ENCODE assay signal across 21 cellular contexts in the genomic region with DNA sequence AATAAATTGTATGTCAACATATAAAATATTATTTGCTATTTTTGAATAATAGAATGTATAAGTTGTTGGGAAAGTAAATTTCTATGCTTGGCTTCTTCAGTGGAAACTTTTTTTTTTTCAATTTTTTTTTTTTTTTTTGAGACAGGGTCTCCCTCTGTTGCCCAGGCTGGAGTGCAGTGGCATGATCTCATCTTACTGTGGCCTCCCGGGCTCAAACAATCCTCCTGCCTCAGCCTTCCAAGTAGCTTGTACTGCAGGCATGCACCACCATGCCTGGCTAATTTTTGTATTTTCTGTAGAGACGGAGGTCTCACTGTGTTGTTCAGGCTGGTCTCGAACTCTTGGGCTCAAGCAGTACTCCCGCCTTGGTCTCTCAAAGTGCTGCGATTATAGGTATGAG. TPM values are rescaled to one million over a fixed set of nuclear protein-coding genes. Genes with fewer than 3 reads are reported as not detected.
A peak's percentile ranks its signal among the peaks of the same experiment; 100 is the strongest.
DNase-seq lines count a peak whose midpoint lies in the region; ATAC-seq and TF ChIP-seq lines count a peak whose summit lies in the region.
"Had no signal": no experiment of that assay in that cellular context is flagged by ENCODE, and none has a peak within 500 bp of the region (broad histone marks: within the 10 kb centered on the region; RNA-seq: fewer than 3 reads in every experiment).

No MANE protein-coding gene starts in this region.

- TF ChIP-seq CTCF in HFFc6 (IDR thresholded peaks at IDR 0.05) = no peak
- TF ChIP-seq CTCF in psoas muscle (IDR thresholded peaks at IDR 0.05) = no peak

- peak overlapping the region; percentile 74 for H3K27ac Mint-ChIP-seq in activated CD4-positive, alpha-beta T cell treated with anti-CD3 and anti-CD28 coated beads for 36 hours
- peak overlapping the region; percentile 2 for H3K27ac Mint-ChIP-seq in HFFc6
- H3K27ac Mint-ChIP-seq in activated T-helper 2 cell treated with anti-CD3 and anti-CD28 coated beads, Interferon-gamma antibody, Interleukin-2, Interleukin-4, amounts not matched to agents 10 μg/mL and 5 μg/mL and 100 μg/mL, durations not matched to agents 14 hours and 24 hours and 36 hours = peak overlapping the region; percentile 35
- H3K27ac Mint-ChIP-seq: type B pancreatic cell had no signal

- peak; percentile 33 for DNase-seq in activated CD4-positive, alpha-beta T cell treated with anti-CD3 and anti-CD28 coated beads for 36 hours
- DNase-seq in activated CD4-positive, alpha-beta T cell treated with anti-CD3 and anti-CD28 coated beads, Interleukin-2, amount 50 U/mL, for 4 hours = no peak
- DNase-seq in HFFc6 (no peak), psoas muscle (no peak)
- no peak for DNase-seq in activated T-helper 2 cell treated with anti-CD3 and anti-CD28 coated beads, Interferon-gamma antibody, Interleukin-2, Interleukin-4, amounts not matched to agents 10 μg/mL and 5 μg/mL and 100 μg/mL, durations not matched to agents 14 hours and 24 hours and 36 hours (ENCODE audit: low spot score)
- DNase-seq in activated CD4-positive, alpha-beta T cell treated with anti-CD3 and anti-CD28 coated beads for 48 hours = no peak
- DNase-seq in central memory CD4-positive, alpha-beta T cell = no peak
- DNase-seq: activated CD8-positive, alpha-beta memory T cell treated with anti-CD3 and anti-CD28 coated beads, Interleukin-2, amount 50 U/mL, for 4 hours; amygdala; DMS79; left cardiac atrium; mucosa of descending colon; NCI-H2081; NCI-H526; PC-9; stimulated activated CD4-positive, alpha-beta T cell treated with anti-CD3 and anti-CD28 coated beads, Interleukin-2, amount 100 ng/mL, for 48 hours; stimulated activated CD8-positive, alpha-beta memory T cell treated with anti-CD3 and anti-CD28 coated beads, Interleukin-4, amount 100 ng/mL, for 48 hours had no signal

- no peaks in the 10 kb centered on the region for H3K9me3 ChIP-seq in psoas muscle
- H3K9me3 ChIP-seq: mucosa of descending colon, SJSA1 had no signal

- H3K36me3 Mint-ChIP-seq in activated CD4-positive, alpha-beta T cell treated with anti-CD3 and anti-CD28 coated beads for 36 hours (ENCODE audit: low read depth) = peaks cover 11% of the 10 kb centered on the region
- H3K36me3 Mint-ChIP-seq in HFFc6 (ENCODE audit: low read depth) = peaks cover 9% of the 10 kb centered on the region
- peaks cover 11% of the 10 kb centered on the region for H3K36me3 Mint-ChIP-seq in activated T-helper 2 cell treated with anti-CD3 and anti-CD28 coated beads, Interferon-gamma antibody, Interleukin-2, Interleukin-4, amounts not matched to agents 10 μg/mL and 5 μg/mL and 100 μg/mL, durations not matched to agents 14 hours and 24 hours and 36 hours (ENCODE audit: low read depth)

- peak overlapping the region; percentile 1 for H3K4me3 ChIP-seq in psoas muscle
- H3K4me3 ChIP-seq: BLaER1 treated with 17β-estradiol and CSF1 and Interleukin-3, amounts not matched to agents 10 nM and 100 nM; mucosa of descending colon; PC-9; SJSA1 had no signal

- H3K4me1 Mint-ChIP-seq in activated CD4-positive, alpha-beta T cell treated with anti-CD3 and anti-CD28 coated beads for 36 hours = peaks cover 77% of the 10 kb centered on the region
- peaks cover 83% of the 10 kb centered on the region for H3K4me1 Mint-ChIP-seq in HFFc6 (ENCODE audit: low read depth)
- peaks cover 65% of the 10 kb centered on the region for H3K4me1 Mint-ChIP-seq in activated T-helper 2 cell treated with anti-CD3 and anti-CD28 coated beads, Interferon-gamma antibody, Interleukin-2, Interleukin-4, amounts not matched to agents 10 μg/mL and 5 μg/mL and 100 μg/mL, durations not matched to agents 14 hours and 24 hours and 36 hours (ENCODE audit: low read depth)

- no peaks in the 10 kb centered on the region for H3K36me3 ChIP-seq in psoas muscle (ENCODE audit: insufficient read depth in 1 of 2, low read depth in 1 of 2)

- peaks cover 74% of the 10 kb centered on the region for H3K4me1 ChIP-seq in psoas muscle

- 87 to 95% (median 94%) methylated on average over 5 of the region's 5 CpGs for WGBS in psoas muscle, 3 donors

- H3K27ac ChIP-seq in psoas muscle = peak overlapping the region; percentile 99
- H3K27ac ChIP-seq: BLaER1 treated with 17β-estradiol and CSF1 and Interleukin-3, amounts not matched to agents 10 nM and 100 nM; PC-9; SJSA1 had no signal

- H3K27me3 ChIP-seq in psoas muscle (ENCODE audit: insufficient read depth in 3 of 3, low read length in 2 of 3) = no peaks in the 10 kb centered on the region
- H3K27me3 ChIP-seq: BLaER1 treated with 17β-estradiol and CSF1 and Interleukin-3, amounts not matched to agents 10 nM and 100 nM; SJSA1 had no signal

- intact Hi-C loops in activated CD4-positive, alpha-beta T cell treated with anti-CD3 and anti-CD28 coated beads for 36 hours (cut with DNase I, micrococcal nuclease) = loop anchor here in 1 of 2 experiments (1.0 kb wide), 1 partner anchor 9 kb away; no protein-coding TSS in a partner anchor
- intact Hi-C loops in activated T-helper 2 cell treated with anti-CD3 and anti-CD28 coated beads, Interferon-gamma antibody, Interleukin-2, Interleukin-4, amounts not matched to agents 10 μg/mL and 5 μg/mL and 100 μg/mL, durations not matched to agents 14 hours and 24 hours and 36 hours (cut with micrococcal nuclease) = loop anchor here (1.0 to 2.0 kb wide), 2 partner anchors 13 to 17 kb away; a partner anchor contains a TSS
- intact Hi-C loops in psoas muscle (cut with DNase I) = no loop called here

- POLR2A ChIA-PET in activated CD4-positive, alpha-beta T cell treated with anti-CD3 and anti-CD28 coated beads for 36 hours (lab: Charles Lee) = interaction anchor here (0.6 to 1.5 kb wide), 3 partner anchors 9 to 24 kb away, joined by 3 read pairs; no protein-coding TSS in a partner anchor

- H3K27me3 Mint-ChIP-seq in activated CD4-positive, alpha-beta T cell treated with anti-CD3 and anti-CD28 coated beads for 36 hours = no peaks in the 10 kb centered on the region
- H3K27me3 Mint-ChIP-seq in HFFc6 (ENCODE audit: insufficient read depth) = no peaks in the 10 kb centered on the region; the same call in 1 of the 2 replicates
- no peaks in the 10 kb centered on the region for H3K27me3 Mint-ChIP-seq in activated T-helper 2 cell treated with anti-CD3 and anti-CD28 coated beads, Interferon-gamma antibody, Interleukin-2, Interleukin-4, amounts not matched to agents 10 μg/mL and 5 μg/mL and 100 μg/mL, durations not matched to agents 14 hours and 24 hours and 36 hours (ENCODE audit: low read depth)
- H3K27me3 Mint-ChIP-seq: type B pancreatic cell had no signal

- CTCF ChIA-PET in activated CD4-positive, alpha-beta T cell treated with anti-CD3 and anti-CD28 coated beads for 36 hours (lab: Charles Lee) = interaction anchor here (0.6 to 2.2 kb wide), 7 partner anchors 8 to 187 kb away, joined by 3 to 9 read pairs (median 3); no protein-coding TSS in a partner anchor

- peak; percentile 30 for ATAC-seq in activated CD4-positive, alpha-beta T cell treated with anti-CD3 and anti-CD28 coated beads for 36 hours
- ATAC-seq in psoas muscle (no peak), GM21717 (IDR thresholded peaks at IDR 0.05; ENCODE audit: unreplicated experiment) (no peak)
- ATAC-seq: left cardiac atrium, mucosa of descending colon had no signal

- H3K4me3 Mint-ChIP-seq in activated CD4-positive, alpha-beta T cell treated with anti-CD3 and anti-CD28 coated beads for 36 hours = peak overlapping the region; percentile 53
- no peak overlapping the region for H3K4me3 Mint-ChIP-seq in HFFc6
- peak overlapping the region; percentile 22 for H3K4me3 Mint-ChIP-seq in activated T-helper 2 cell treated with anti-CD3 and anti-CD28 coated beads, Interferon-gamma antibody, Interleukin-2, Interleukin-4, amounts not matched to agents 10 μg/mL and 5 μg/mL and 100 μg/mL, durations not matched to agents 14 hours and 24 hours and 36 hours (ENCODE audit: low read depth)
- H3K4me3 Mint-ChIP-seq: type B pancreatic cell had no signal

- no peaks in the 10 kb centered on the region for H3K9me3 Mint-ChIP-seq in activated CD4-positive, alpha-beta T cell treated with anti-CD3 and anti-CD28 coated beads for 36 hours (ENCODE audit: low read depth)
- H3K9me3 Mint-ChIP-seq in HFFc6 = no peaks in the 10 kb centered on the region
- H3K9me3 Mint-ChIP-seq in activated T-helper 2 cell treated with anti-CD3 and anti-CD28 coated beads, Interferon-gamma antibody, Interleukin-2, Interleukin-4, amounts not matched to agents 10 μg/mL and 5 μg/mL and 100 μg/mL, durations not matched to agents 14 hours and 24 hours and 36 hours = no peaks in the 10 kb centered on the region
- H3K9me3 Mint-ChIP-seq: type B pancreatic cell had no signal

RNA-seq across cellular contexts. Expression of a gene that starts 16.8 kb away (rescaled TPM):
- total RNA-seq in activated CD4-positive, alpha-beta T cell treated with anti-CD3 and anti-CD28 coated beads for 36 hours = 100 to 1,000 TPM; 317 to 481 TPM
- 100 to 1,000 TPM; 200 to 291 (median 244) TPM for total RNA-seq in HFFc6 (2021; fragmentation: NEBNext Ultra II Directional; extraction: Animal tissue kit (Norgen Biotek cat#: 25700))
- total RNA-seq in activated T-helper 2 cell treated with anti-CD3 and anti-CD28 coated beads, Interferon-gamma antibody, Interleukin-2, Interleukin-4, amounts not matched to agents 10 μg/mL and 5 μg/mL and 100 μg/mL, durations not matched to agents 14 hours and 24 hours and 36 hours = 230 and 244 TPM in 2 replicates
- 100 to 1,000 TPM; 179 to 281 (median 242) TPM for total RNA-seq in psoas muscle
- polyA plus RNA-seq in psoas muscle = 100 to 1,000 TPM in 2 of 3 donors, 10 to 100 TPM in 1; 27.4 to 168 (median 108) TPM

Comparison
In these comparisons a context has a peak if more than half of its experiments do, and no peak if none do; other contexts are left out.
1. H3K27ac Mint-ChIP-seq: peak in every context shown above with its lines; median percentile 74 in activated CD4-positive, alpha-beta T cell treated with anti-CD3 and anti-CD28 coated beads for 36 hours; 35 in activated T-helper 2 cell treated with anti-CD3 and anti-CD28 coated beads, Interferon-gamma antibody, Interleukin-2, Interleukin-4, amounts not matched to agents 10 μg/mL and 5 μg/mL and 100 μg/mL, durations not matched to agents 14 hours and 24 hours and 36 hours; 2 in HFFc6.